10 cellular contexts compared by ENCODE assay signal in the genomic region with DNA sequence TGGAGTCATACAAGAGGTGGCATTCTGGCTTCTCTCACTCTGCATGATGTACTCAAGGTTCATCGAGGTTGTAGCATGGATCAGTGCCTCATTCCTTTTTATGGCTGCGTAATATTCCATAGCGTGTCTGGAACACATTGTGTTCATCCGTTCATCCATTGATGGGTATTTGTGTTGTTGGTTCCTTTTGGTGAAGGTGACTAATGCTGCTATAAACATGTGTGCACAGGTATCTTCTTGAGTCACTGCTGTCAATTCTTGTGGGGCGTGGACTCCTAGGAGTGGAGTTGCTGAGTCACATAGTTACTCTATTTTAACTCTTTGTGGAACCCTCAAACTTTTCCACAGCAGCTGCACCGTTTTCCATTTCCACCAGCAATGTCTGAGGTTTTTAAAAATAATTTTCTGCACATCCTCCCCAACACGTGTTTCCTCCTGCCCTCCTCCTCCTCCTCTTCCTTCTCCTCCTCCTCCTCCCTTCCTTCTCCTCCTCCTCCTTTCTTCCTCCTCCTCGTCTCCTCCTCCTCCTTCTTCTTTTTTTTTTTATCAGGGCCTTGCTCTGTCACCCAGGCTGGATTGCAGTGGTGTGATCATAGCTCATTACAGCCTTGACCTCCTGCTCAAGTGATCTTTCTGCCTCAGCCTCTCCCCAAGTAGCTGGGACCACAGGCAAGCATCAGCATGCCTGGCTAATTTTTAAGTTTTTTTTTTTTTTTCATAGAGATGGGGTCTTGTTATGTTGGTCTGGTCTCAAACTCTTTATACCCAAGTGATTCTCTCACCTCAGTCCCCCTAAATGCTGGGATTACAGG. TPM values are rescaled to one million over a fixed set of nuclear protein-coding genes. Genes with fewer than 3 reads are reported as not detected.
A peak's percentile ranks its signal among the peaks of the same experiment; 100 is the strongest.
DNase-seq lines count a peak whose midpoint lies in the region; TF ChIP-seq lines count a peak whose summit lies in the region.
"Had no signal": no experiment of that assay in that cellular context is flagged by ENCODE, and none has a peak within 500 bp of the region (broad histone marks: within the 10 kb centered on the region; RNA-seq: fewer than 3 reads in every experiment).

No MANE protein-coding gene starts in this region.

- intact Hi-C loops in mammary epithelial cell (cut with micrococcal nuclease): loop anchor here (1.0 to 5.0 kb wide), 4 partner anchors 16 to 317 kb away; a partner anchor contains a TSS

- dilution Hi-C loops in mammary epithelial cell (cut with HindIII; ENCODE audit: low sequenced_read_pairs): no loop called here

- peak overlapping the region; percentile 64 for H2AFZ ChIP-seq in mammary epithelial cell (ENCODE audit: low read depth, low read length)

- peaks cover 4% of the 10 kb centered on the region for H3K9me3 ChIP-seq in mammary epithelial cell (replicated peaks; ENCODE audit: insufficient read depth, low read length)
- H3K9me3 ChIP-seq: body of pancreas, Peyer's patch had no signal

- peak overlapping the region; percentile 69 for H3K9ac ChIP-seq in mammary epithelial cell (ENCODE audit: insufficient read depth, low read length)

- H3K27ac Mint-ChIP-seq in glutamatergic neuron (ENCODE audit: unreplicated experiment): no peak overlapping the region

- H3K36me3 ChIP-seq in mammary epithelial cell (ENCODE audit: insufficient read depth, low read length): no peaks in the 10 kb centered on the region
- H3K36me3 ChIP-seq: Peyer's patch had no signal

- peaks cover 5% of the 10 kb centered on the region for H3K36me3 Mint-ChIP-seq in glutamatergic neuron (ENCODE audit: unreplicated experiment)

- H4K20me1 ChIP-seq in mammary epithelial cell (ENCODE audit: insufficient read depth, low read length): no peaks in the 10 kb centered on the region

- no peak overlapping the region for H3K4me3 Mint-ChIP-seq in glutamatergic neuron (ENCODE audit: unreplicated experiment)

- H3K9me3 Mint-ChIP-seq in glutamatergic neuron (ENCODE audit: unreplicated experiment): peaks cover 6% of the 10 kb centered on the region

- no peaks in the 10 kb centered on the region for H3K79me2 ChIP-seq in mammary epithelial cell (ENCODE audit: insufficient read depth, low read length)

- in situ Hi-C loops in mammary epithelial cell (cut with MboI; ENCODE audit: low sequenced_read_pairs in 2 of 2): no loop called here

- H3K4me1 Mint-ChIP-seq in glutamatergic neuron (ENCODE audit: low read depth, unreplicated experiment): peaks cover 2% of the 10 kb centered on the region

- peak; percentile 48 for DNase-seq in NK-92 treated with Interleukin-12 subunit alpha and Interleukin-12 subunit beta, amount 100 ng/mL, for 24 hours (lab: John Stamatoyannopoulos, UW)
- DNase-seq in NK-92 (lab: John Stamatoyannopoulos, UW; ENCODE audit: unreplicated experiment) (no peak), RWPE1 (ENCODE audit: low spot score) (peak; percentile 90), mammary epithelial cell (peak; percentile 98), NAMALWA (ENCODE audit: low spot score) (no peak), glutamatergic neuron (no peak), NCI-H2081 (lab: John Stamatoyannopoulos, UW) (no peak)
- peak; percentile 59 for DNase-seq in stimulated activated CD8-positive, alpha-beta memory T cell treated with anti-CD3 and anti-CD28 coated beads, Interleukin-4, amount 100 ng/mL, for 48 hours
- DNase-seq: body of pancreas had no signal

- 5% methylated on average over 7 of the region's 8 CpGs for WGBS in mammary epithelial cell (ENCODE audit: low coverage, missing lambda C conversion rate)

- peak overlapping the region in 1 of 3 experiments; percentile 24 for H3K4me3 ChIP-seq in mammary epithelial cell (replicated peaks in 1 of 3; ENCODE audit: insufficient read depth in 1 of 3, low read depth in 2 of 3, low read length in 3 of 3)
- H3K4me3 ChIP-seq: body of pancreas, Peyer's patch had no signal

- BruUV-seq in mammary epithelial cell (replicated peaks; lab: Mats Ljungman, UMichigan): no TSS peak

- H3K27me3 Mint-ChIP-seq in glutamatergic neuron (ENCODE audit: unreplicated experiment): peaks cover 15% of the 10 kb centered on the region

- no peaks in the 10 kb centered on the region for H3K27me3 ChIP-seq in mammary epithelial cell (ENCODE audit: insufficient read depth, low read length)

- peak overlapping the region; percentile 92 for H3K27ac ChIP-seq in RWPE1
- H3K27ac ChIP-seq in mammary epithelial cell (ENCODE audit: insufficient read depth, low read depth, low read length): peak overlapping the region; percentile 87
- H3K27ac ChIP-seq: body of pancreas, Peyer's patch had no signal

- H3K4me2 ChIP-seq in mammary epithelial cell (ENCODE audit: insufficient read depth, low read depth, low read length): peak overlapping the region; percentile 60

- CTCF ChIA-PET in RWPE1 (lab: Yijun Ruan, JAX) (interaction anchor here (0.6 to 1.0 kb wide), 4 partner anchors 10 to 177 kb away, joined by 3 read pairs; no protein-coding TSS in a partner anchor), mammary epithelial cell (lab: Charles Lee; ENCODE audit: low non-redundant PET) (interaction anchor here (0.6 kb wide), 2 partner anchors 14 to 19 kb away, joined by 6 to 7 read pairs; no protein-coding TSS in a partner anchor)

- TF ChIP-seq CTCF in RWPE1 (conservative IDR thresholded peaks at IDR 0.05; ENCODE audit: low read depth) (no peak), mammary epithelial cell (conservative IDR thresholded peaks at IDR 0.05 in 1 of 2, IDR thresholded peaks at IDR 0.05 in 1 of 2; ENCODE audit: extremely low read depth in 1 of 2, insufficient read depth in 1 of 2, low read depth in 1 of 2, low read length in 2 of 2) (no peak), glutamatergic neuron (IDR thresholded peaks at IDR 0.05; ENCODE audit: partially characterized antibody, unreplicated experiment) (no peak)

- POLR2A ChIA-PET in RWPE1 (lab: Yijun Ruan, JAX; ENCODE audit: low non-redundant PET): no interaction called here

- H3K4me1 ChIP-seq in mammary epithelial cell (ENCODE audit: insufficient read depth, low read length): peaks cover 8% of the 10 kb centered on the region

RNA-seq across cellular contexts. Expression of a gene that starts 2.0 kb away (rescaled TPM):
- total RNA-seq in mammary epithelial cell: 1 to 10 TPM in 1 of 2 donors, under 1 TPM in 1; 0.17 to 1.4 TPM
- polyA plus RNA-seq in mammary epithelial cell: 0.35 TPM
- 2.2 TPM for polyA minus RNA-seq in mammary epithelial cell
- total RNA-seq in glutamatergic neuron (ENCODE audit: unreplicated experiment): not detected
- total RNA-seq: Peyer's patch had no signal

RNA-seq across cellular contexts. Expression of a gene that starts 10.3 kb away (rescaled TPM):
- total RNA-seq in mammary epithelial cell: not detected
- not detected for polyA plus RNA-seq in mammary epithelial cell
- not detected for polyA minus RNA-seq in mammary epithelial cell
- not detected for total RNA-seq in glutamatergic neuron (ENCODE audit: unreplicated experiment)
- total RNA-seq: body of pancreas, Peyer's patch had no signal

RNA-seq across cellular contexts. Expression of a gene that starts 19.9 kb away (rescaled TPM):
- total RNA-seq in mammary epithelial cell (10 to 100 TPM; 42.2 to 90.4 TPM), glutamatergic neuron (ENCODE audit: unreplicated experiment) (16.9 TPM)
- polyA plus RNA-seq in mammary epithelial cell: 17.1 TPM
- 13.5 TPM for polyA minus RNA-seq in mammary epithelial cell

RNA-seq across cellular contexts. Expression of a gene that starts 30.6 kb away (rescaled TPM):
- total RNA-seq in mammary epithelial cell (10 to 100 TPM; 32.2 to 50.1 TPM), glutamatergic neuron (ENCODE audit: unreplicated experiment) (38.8 TPM)
- 57.2 TPM for polyA plus RNA-seq in mammary epithelial cell
- 35.2 TPM for polyA minus RNA-seq in mammary epithelial cell

RNA-seq across cellular contexts. Expression of a gene that starts 45.0 kb away (rescaled TPM):
- total RNA-seq in mammary epithelial cell (1 to 10 TPM in 1 of 2 donors, under 1 TPM in 1; 0.61 to 3.7 TPM), glutamatergic neuron (ENCODE audit: unreplicated experiment) (1.4 TPM)
- 2.6 TPM for polyA plus RNA-seq in mammary epithelial cell
- not detected for polyA minus RNA-seq in mammary epithelial cell

Comparison
In these comparisons a context has a peak if more than half of its experiments do, and no peak if none do; other contexts are left out.
1. DNase-seq: peak in NK-92 treated with Interleukin-12 subunit alpha and Interleukin-12 subunit beta, amount 100 ng/mL, for 24 hours (single experiment), RWPE1 (single experiment), mammary epithelial cell (single experiment) and stimulated activated CD8-positive, alpha-beta memory T cell treated with anti-CD3 and anti-CD28 coated beads, Interleukin-4, amount 100 ng/mL, for 48 hours (single experiment); none in NK-92 (single experiment), NAMALWA (single experiment), glutamatergic neuron (single experiment) and NCI-H2081 (0 of 2).